18 cellular contexts compared by ENCODE assay signal in the genomic region with DNA sequence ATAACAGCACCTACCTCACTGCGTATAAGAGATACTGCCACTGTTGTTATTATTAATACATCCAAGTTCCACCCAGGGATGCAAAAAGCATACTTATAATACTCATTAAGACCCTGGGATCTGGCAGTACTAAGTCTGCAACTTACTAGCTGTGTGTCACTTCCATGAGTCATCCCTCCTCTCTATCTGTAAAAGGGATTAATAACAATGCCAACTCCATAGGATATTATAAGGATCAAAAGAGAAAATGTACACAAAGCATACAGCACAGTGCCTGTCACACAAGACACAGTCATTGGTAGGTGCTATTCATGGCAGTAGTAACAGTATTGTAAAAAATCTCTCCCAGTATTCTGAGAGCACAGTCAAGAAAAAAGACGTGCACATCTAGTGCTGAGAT.
DNase-seq lines count a peak whose midpoint lies in the region; ATAC-seq and TF ChIP-seq lines count a peak whose summit lies in the region.
"Had no signal": no experiment of that assay in that cellular context is flagged by ENCODE, and none has a peak within 500 bp of the region (broad histone marks: within the 10 kb centered on the region; RNA-seq: fewer than 3 reads in every experiment).

No MANE protein-coding gene starts in this region.

- no peaks in the 10 kb centered on the region for H4K20me1 ChIP-seq in OCI-LY3 (ENCODE audit: insufficient read depth, low read length)

- ATAC-seq in WTC11, result no peak
- ATAC-seq: A549, K562 had no signal

- H3K4me3 Mint-ChIP-seq in nephron (no peak overlapping the region), endodermal cell (no peak overlapping the region), WTC11 (no peak overlapping the region)

- H3K27ac Mint-ChIP-seq in nephron, result peak overlapping the region in 2 of 3 experiments; percentile 14 to 64
- no peak overlapping the region for H3K27ac Mint-ChIP-seq in endodermal cell
- no peak overlapping the region for H3K27ac Mint-ChIP-seq in WTC11

- H3K4me1 ChIP-seq in OCI-LY3 (ENCODE audit: low read length) (peaks cover 48% of the 10 kb centered on the region), endodermal cell (ENCODE audit: control insufficient read depth, insufficient read depth, low read length) (no peaks in the 10 kb centered on the region)
- H3K4me1 ChIP-seq: A549, Peyer's patch had no signal

- H3K9me3 ChIP-seq in OCI-LY3 (ENCODE audit: insufficient read depth, low read length) (no peaks in the 10 kb centered on the region), endodermal cell (ENCODE audit: control insufficient read depth, low read length) (no peaks in the 10 kb centered on the region)
- H3K9me3 ChIP-seq: A549, Peyer's patch had no signal

- H3K79me2 ChIP-seq in OCI-LY3 (ENCODE audit: low read length), result no peaks in the 10 kb centered on the region

- H3K27ac ChIP-seq in OCI-LY3 (ENCODE audit: low read length), result no peak overlapping the region
- H3K27ac ChIP-seq in dorsolateral prefrontal cortex, result no peak overlapping the region
- H3K27ac ChIP-seq in endodermal cell (ENCODE audit: low read depth, low read length), result no peak overlapping the region
- H3K27ac ChIP-seq: A549, C4-2B, Peyer's patch had no signal

- H3K4me1 Mint-ChIP-seq in nephron (peaks cover 57% of the 10 kb centered on the region), endodermal cell (peaks cover 49% of the 10 kb centered on the region), WTC11 (peaks cover 30% of the 10 kb centered on the region)

- TF ChIP-seq CTCF in OCI-LY3 (IDR thresholded peaks at IDR 0.05; ENCODE audit: low read depth, low read length) (no peak), epithelial cell of esophagus (IDR thresholded peaks at IDR 0.05; ENCODE audit: insufficient read depth, low read depth, low read length, missing control alignments) (no peak), nephron (IDR thresholded peaks at IDR 0.05; ENCODE audit: unreplicated experiment in 3 of 3) (no peak), dorsolateral prefrontal cortex (IDR thresholded peaks at IDR 0.05 in 54 of 56, conservative IDR thresholded peaks at IDR 0.05 in 2 of 56; ENCODE audit: low read depth in 1 of 56, partially characterized antibody in 56 of 56) (no peak), endodermal cell (conservative IDR thresholded peaks at IDR 0.05) (no peak), WTC11 (IDR thresholded peaks at IDR 0.05) (no peak)

- peaks cover 6% of the 10 kb centered on the region for H3K27me3 Mint-ChIP-seq in nephron (ENCODE audit: low read depth)
- peaks cover 33% of the 10 kb centered on the region for H3K27me3 Mint-ChIP-seq in endodermal cell (ENCODE audit: insufficient read depth)
- peaks cover 85% of the 10 kb centered on the region for H3K27me3 Mint-ChIP-seq in WTC11 (ENCODE audit: low read depth)

- H2AFZ ChIP-seq in OCI-LY3 (ENCODE audit: low read depth, low read length), result peak overlapping the region; percentile 45; the same call in 1 of the 2 replicates

- 77% methylated on average over 2 of the region's 2 CpGs; no CpG with 5 or more reads in 1 of the 2 experiments for WGBS in endodermal cell (ENCODE audit: insufficient coverage in 1 of 2, insufficient read length in 1 of 2), 2 experiments

- H3K36me3 ChIP-seq in OCI-LY3 (replicated peaks; ENCODE audit: low read depth, low read length), result no peaks in the 10 kb centered on the region
- no peaks in the 10 kb centered on the region for H3K36me3 ChIP-seq in endodermal cell (ENCODE audit: control insufficient read depth, insufficient read depth, low read length)
- H3K36me3 ChIP-seq: Peyer's patch had no signal

- H3K4me2 ChIP-seq in OCI-LY3 (ENCODE audit: low read length), result 0 out of 2 replicates have a peak overlapping the region, but pooled peaks have one; percentile 9
- H3K4me2 ChIP-seq: A549 had no signal

- H3K36me3 Mint-ChIP-seq in nephron (ENCODE audit: low read depth), result no peaks in the 10 kb centered on the region
- H3K36me3 Mint-ChIP-seq in endodermal cell (ENCODE audit: low read depth), result no peaks in the 10 kb centered on the region
- no peaks in the 10 kb centered on the region for H3K36me3 Mint-ChIP-seq in WTC11

- CTCF ChIA-PET in WTC11 (lab: Charles Lee), result no interaction called here

- no peaks in the 10 kb centered on the region for H3K27me3 ChIP-seq in OCI-LY3 (ENCODE audit: low read depth, low read length)
- peaks cover 0 to 91% (median 22%) of the 10 kb centered on the region in 45 donors for H3K27me3 ChIP-seq in dorsolateral prefrontal cortex
- peaks cover 11% of the 10 kb centered on the region for H3K27me3 ChIP-seq in endodermal cell (ENCODE audit: control insufficient read depth, insufficient read depth, low read length, poor library complexity, severe bottlenecking)
- H3K27me3 ChIP-seq: Peyer's patch had no signal

- H3K4me3 ChIP-seq in OCI-LY3 (ENCODE audit: low read length), result no peak overlapping the region
- no peak overlapping the region for H3K4me3 ChIP-seq in epithelial cell of esophagus (ENCODE audit: low read length)
- no peak overlapping the region for H3K4me3 ChIP-seq in dorsolateral prefrontal cortex
- no peak overlapping the region for H3K4me3 ChIP-seq in endodermal cell (ENCODE audit: low read length)
- H3K4me3 ChIP-seq: A549, K562, Peyer's patch had no signal

- POLR2A ChIA-PET in WTC11 (lab: Charles Lee), result interaction anchor here (0.7 kb wide), 1 partner anchor 1755 kb away, joined by 3 read pairs; no protein-coding TSS in a partner anchor

- no peaks in the 10 kb centered on the region for H3K9me3 Mint-ChIP-seq in nephron
- H3K9me3 Mint-ChIP-seq in endodermal cell, result no peaks in the 10 kb centered on the region
- no peaks in the 10 kb centered on the region for H3K9me3 Mint-ChIP-seq in WTC11

- intact Hi-C loops in dorsolateral prefrontal cortex (cut with DNase I), result loop anchor here in 1 of 2 donors (10.0 kb wide), 1 partner anchor 933 kb away; no protein-coding TSS in a partner anchor

- H3K9ac ChIP-seq in OCI-LY3 (ENCODE audit: low read length), result no peak overlapping the region
- H3K9ac ChIP-seq in endodermal cell (ENCODE audit: extremely low read depth, low read length, poor library complexity, severe bottlenecking), result no peak overlapping the region

- DNase-seq in DMS53 treated with DMSO at 0.1 percent for 48 hours (lab: John Stamatoyannopoulos, UW; ENCODE audit: unreplicated experiment) (peak; percentile 4), epithelial cell of esophagus (ENCODE audit: low read depth) (peak; percentile 48), dorsolateral prefrontal cortex (no peak), SKM-1 treated with dmso at 0.1 percent for 144 hours (lab: John Stamatoyannopoulos, UW; ENCODE audit: unreplicated experiment) (no peak), endodermal cell (no peak), WTC11 (ENCODE audit: low spot score) (no peak)
- DNase-seq: HCEC 1CT, NCI-H1436, NCI-H2029 treated with DMSO at 0.1 percent for 48 hours, NCI-H510A, NCI-H82, Peyer's patch, SHP77 had no signal

TF ChIP-seq in WTC11, 78 proteins besides CTCF, POLR2A, EP300 and RAD21:
- TF ChIP-seq EMX1 (CRISPR knock-in tag; IDR thresholded peaks at IDR 0.05), result no peak
- no peak for TF ChIP-seq ETV6 (CRISPR knock-in tag; IDR thresholded peaks at IDR 0.05)
- TF ChIP-seq NFE2L1 (CRISPR knock-in tag; IDR thresholded peaks at IDR 0.05), result no peak

Comparison
In these comparisons a context has a peak if more than half of its experiments do, and no peak if none do; other contexts are left out.
1. DNase-seq: peak in DMS53 treated with DMSO at 0.1 percent for 48 hours (single experiment) and epithelial cell of esophagus (single experiment); none in dorsolateral prefrontal cortex (0 of 10), SKM-1 treated with dmso at 0.1 percent for 144 hours (single experiment), endodermal cell (single experiment) and WTC11 (single experiment).
2. H3K27ac Mint-ChIP-seq: peak in nephron (2 of 3); none in endodermal cell (single experiment) and WTC11 (single experiment).